ENCODE assay signal across 1 cellular context in genomic region chr15:59918994-59919951, GRCh38.
A peak's percentile ranks its signal among the peaks of the same experiment; 100 is the strongest.
TF ChIP-seq lines count a peak whose summit lies in the region.

No MANE protein-coding gene starts in this region.

TF ChIP-seq in GM12878, 131 proteins besides CTCF, POLR2A, EP300 and RAD21 (continued from another document):
- TF ChIP-seq CEBPB (IDR thresholded peaks at IDR 0.05; ENCODE audit: borderline replicate concordance in 1 of 2, low read depth in 2 of 2, low read length in 2 of 2) (peak in 1 of 2 experiments; percentile 72; a peak in 1 of 4 replicates), DPF2 (IDR thresholded peaks at IDR 0.05) (peak; percentile 40; the same call in 1 of the 2 replicates), JUND (IDR thresholded peaks at IDR 0.05; ENCODE audit: low read depth, low read length) (0 out of 2 replicates have a peak, but pooled peaks have one; percentile 44), PAX5 (IDR thresholded peaks at IDR 0.05; ENCODE audit: borderline replicate concordance, low read depth, low read length) (peak; percentile 91), EED (IDR thresholded peaks at IDR 0.05; ENCODE audit: low read depth) (peak; percentile 93), TCF7 (IDR thresholded peaks at IDR 0.05; ENCODE audit: borderline replicate concordance) (peak; percentile 61; the same call in 1 of the 2 replicates), SPI1 (IDR thresholded peaks at IDR 0.05; ENCODE audit: borderline replicate concordance, insufficient read depth, low read depth, low read length) (peak; percentile 25; the same call in 1 of the 2 replicates), ETV6 (conservative IDR thresholded peaks at IDR 0.05 in 1 of 2, IDR thresholded peaks at IDR 0.05 in 1 of 2; ENCODE audit: borderline replicate concordance in 1 of 2, low read depth in 1 of 2) (peak in 1 of 2 experiments; percentile 67; a peak in 1 of 4 replicates), IKZF2 (IDR thresholded peaks at IDR 0.05) (peak; percentile 69 to 83), SRF (IDR thresholded peaks at IDR 0.05; ENCODE audit: low read depth in 2 of 2, low read length in 2 of 2) (peak in 1 of 2 experiments; percentile 76; a peak in 1 of 4 replicates), EZH2 (IDR thresholded peaks at IDR 0.05; ENCODE audit: borderline replicate concordance, control insufficient read depth, low read depth, low read length) (no peak), JUNB (IDR thresholded peaks at IDR 0.05) (peak; percentile 100), IRF4 (IDR thresholded peaks at IDR 0.05; ENCODE audit: low read depth, low read length) (peak; percentile 96), TCF12 (IDR thresholded peaks at IDR 0.05; ENCODE audit: low read depth, low read length) (no peak), FOXM1 (IDR thresholded peaks at IDR 0.05; ENCODE audit: low read depth, low read length) (peak; percentile 59; the same call in 1 of the 2 replicates), NFIC (IDR thresholded peaks at IDR 0.05; ENCODE audit: low read depth, low read length) (peak; percentile 91), IKZF1 (conservative IDR thresholded peaks at IDR 0.05) (peak; percentile 38), CREB1 (IDR thresholded peaks at IDR 0.05; ENCODE audit: low read depth) (peak; percentile 68; the same call in 1 of the 2 replicates), ZBED1 (IDR thresholded peaks at IDR 0.05; ENCODE audit: borderline replicate concordance) (0 out of 2 replicates have a peak, but pooled peaks have one; percentile 29), MEF2A (IDR thresholded peaks at IDR 0.05; ENCODE audit: insufficient read depth, low read depth, low read length) (0 out of 2 replicates have a peak, but pooled peaks have one; percentile 62), ATF7 (IDR thresholded peaks at IDR 0.05; ENCODE audit: low read depth) (peak; percentile 84)
- TF ChIP-seq, protein P1, sequence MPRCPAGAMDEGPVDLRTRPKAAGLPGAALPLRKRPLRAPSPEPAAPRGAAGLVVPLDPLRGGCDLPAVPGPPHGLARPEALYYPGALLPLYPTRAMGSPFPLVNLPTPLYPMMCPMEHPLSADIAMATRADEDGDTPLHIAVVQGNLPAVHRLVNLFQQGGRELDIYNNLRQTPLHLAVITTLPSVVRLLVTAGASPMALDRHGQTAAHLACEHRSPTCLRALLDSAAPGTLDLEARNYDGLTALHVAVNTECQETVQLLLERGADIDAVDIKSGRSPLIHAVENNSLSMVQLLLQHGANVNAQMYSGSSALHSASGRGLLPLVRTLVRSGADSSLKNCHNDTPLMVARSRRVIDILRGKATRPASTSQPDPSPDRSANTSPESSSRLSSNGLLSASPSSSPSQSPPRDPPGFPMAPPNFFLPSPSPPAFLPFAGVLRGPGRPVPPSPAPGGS (IDR thresholded peaks at IDR 0.05; ENCODE audit: borderline replicate concordance, insufficient read depth, low read depth, low read length, poor library complexity, severe bottlenecking) = peak; percentile 40
